2 cellular contexts compared by ENCODE assay signal in the genomic region with DNA sequence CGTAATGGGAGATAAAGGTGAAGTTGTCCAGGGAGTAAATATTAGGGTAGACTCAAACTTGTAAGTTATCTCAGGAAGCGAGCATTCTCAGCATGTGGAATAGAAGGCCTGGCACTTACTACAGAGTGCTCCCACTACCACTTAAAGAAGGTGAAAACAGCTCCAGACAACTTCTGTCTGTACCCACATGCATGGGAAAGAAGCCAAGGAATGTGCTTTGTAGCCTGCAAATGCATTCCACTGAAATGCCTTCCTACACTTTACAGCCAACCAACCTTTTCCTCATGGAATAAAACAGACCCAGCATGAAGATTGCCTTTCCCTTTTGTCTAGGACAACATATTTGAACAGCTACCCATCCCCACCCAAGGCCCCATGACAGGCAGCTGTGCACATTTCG.
TF ChIP-seq lines count a peak whose summit lies in the region.

No MANE protein-coding gene starts in this region.

TF ChIP-seq in HepG2, 621 proteins besides CTCF, POLR2A, EP300 and RAD21:
- no peak for TF ChIP-seq MXD4 (CRISPR knock-in tag; IDR thresholded peaks at IDR 0.05)
- TF ChIP-seq ZNF136 (CRISPR knock-in tag; IDR thresholded peaks at IDR 0.05; ENCODE audit: low read depth), result no peak
- TF ChIP-seq, protein P1, sequence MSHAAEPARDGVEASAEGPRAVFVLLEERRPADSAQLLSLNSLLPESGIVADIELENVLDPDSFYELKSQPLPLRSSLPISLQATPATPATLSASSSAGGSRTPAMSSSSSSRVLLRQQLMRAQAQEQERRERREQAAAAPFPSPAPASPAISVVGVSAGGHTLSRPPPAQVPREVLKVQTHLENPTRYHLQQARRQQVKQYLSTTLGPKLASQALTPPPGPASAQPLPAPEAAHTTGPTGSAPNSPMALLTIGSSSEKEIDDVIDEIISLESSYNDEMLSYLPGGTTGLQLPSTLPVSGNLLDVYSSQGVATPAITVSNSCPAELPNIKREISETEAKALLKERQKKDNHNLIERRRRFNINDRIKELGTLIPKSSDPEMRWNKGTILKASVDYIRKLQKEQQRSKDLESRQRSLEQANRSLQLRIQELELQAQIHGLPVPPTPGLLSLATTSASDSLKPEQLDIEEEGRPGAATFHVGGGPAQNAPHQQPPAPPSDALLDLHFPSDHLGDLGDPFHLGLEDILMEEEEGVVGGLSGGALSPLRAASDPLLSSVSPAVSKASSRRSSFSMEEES (CRISPR knock-in tag; IDR thresholded peaks at IDR 0.05), result no peak
- TF ChIP-seq ZNF572 (CRISPR knock-in tag; IDR thresholded peaks at IDR 0.05), result no peak
- no peak for TF ChIP-seq ZNF543 (CRISPR knock-in tag; IDR thresholded peaks at IDR 0.05)
- TF ChIP-seq ZNF780A (CRISPR knock-in tag; IDR thresholded peaks at IDR 0.05), result no peak
- TF ChIP-seq, protein P2, sequence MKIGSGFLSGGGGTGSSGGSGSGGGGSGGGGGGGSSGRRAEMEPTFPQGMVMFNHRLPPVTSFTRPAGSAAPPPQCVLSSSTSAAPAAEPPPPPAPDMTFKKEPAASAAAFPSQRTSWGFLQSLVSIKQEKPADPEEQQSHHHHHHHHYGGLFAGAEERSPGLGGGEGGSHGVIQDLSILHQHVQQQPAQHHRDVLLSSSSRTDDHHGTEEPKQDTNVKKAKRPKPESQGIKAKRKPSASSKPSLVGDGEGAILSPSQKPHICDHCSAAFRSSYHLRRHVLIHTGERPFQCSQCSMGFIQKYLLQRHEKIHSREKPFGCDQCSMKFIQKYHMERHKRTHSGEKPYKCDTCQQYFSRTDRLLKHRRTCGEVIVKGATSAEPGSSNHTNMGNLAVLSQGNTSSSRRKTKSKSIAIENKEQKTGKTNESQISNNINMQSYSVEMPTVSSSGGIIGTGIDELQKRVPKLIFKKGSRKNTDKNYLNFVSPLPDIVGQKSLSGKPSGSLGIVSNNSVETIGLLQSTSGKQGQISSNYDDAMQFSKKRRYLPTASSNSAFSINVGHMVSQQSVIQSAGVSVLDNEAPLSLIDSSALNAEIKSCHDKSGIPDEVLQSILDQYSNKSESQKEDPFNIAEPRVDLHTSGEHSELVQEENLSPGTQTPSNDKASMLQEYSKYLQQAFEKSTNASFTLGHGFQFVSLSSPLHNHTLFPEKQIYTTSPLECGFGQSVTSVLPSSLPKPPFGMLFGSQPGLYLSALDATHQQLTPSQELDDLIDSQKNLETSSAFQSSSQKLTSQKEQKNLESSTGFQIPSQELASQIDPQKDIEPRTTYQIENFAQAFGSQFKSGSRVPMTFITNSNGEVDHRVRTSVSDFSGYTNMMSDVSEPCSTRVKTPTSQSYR (CRISPR knock-in tag; IDR thresholded peaks at IDR 0.05; ENCODE audit: borderline replicate concordance), result no peak
- no peak for TF ChIP-seq ZNF724P (CRISPR knock-in tag; IDR thresholded peaks at IDR 0.05; ENCODE audit: borderline replicate concordance)
- no peak for TF ChIP-seq EHMT2 (IDR thresholded peaks at IDR 0.05; ENCODE audit: borderline replicate concordance, low read depth, low read length)
- TF ChIP-seq, protein P3, sequence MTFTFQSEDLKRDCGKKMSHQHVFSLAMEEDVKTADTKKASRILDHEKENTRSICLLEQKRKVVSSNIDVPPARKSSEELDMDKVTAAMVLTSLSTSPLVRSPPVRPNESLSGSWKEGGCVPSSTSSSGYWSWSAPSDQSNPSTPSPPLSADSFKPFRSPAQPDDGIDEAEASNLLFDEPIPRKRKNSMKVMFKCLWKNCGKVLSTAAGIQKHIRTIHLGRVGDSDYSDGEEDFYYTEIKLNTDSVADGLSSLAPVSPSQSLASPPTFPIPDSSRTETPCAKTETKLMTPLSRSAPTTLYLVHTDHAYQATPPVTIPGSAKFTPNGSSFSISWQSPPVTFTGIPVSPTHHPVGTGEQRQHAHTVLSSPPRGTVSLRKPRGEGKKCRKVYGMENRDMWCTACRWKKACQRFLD (CRISPR knock-in tag; IDR thresholded peaks at IDR 0.05; ENCODE audit: borderline replicate concordance), result no peak
- no peak for TF ChIP-seq ZNF589 (CRISPR knock-in tag; conservative IDR thresholded peaks at IDR 0.05)

TF ChIP-seq in H1, 55 proteins besides CTCF, POLR2A, EP300 and RAD21:
- TF ChIP-seq TEAD4 (IDR thresholded peaks at IDR 0.05; ENCODE audit: low read depth, low read length) (peak; percentile 53; the same call in 1 of the 2 replicates), NANOG (IDR thresholded peaks at IDR 0.05; ENCODE audit: insufficient read depth, low read depth, low read length, poor library complexity, severe bottlenecking) (no peak)
